11 cellular contexts compared by ENCODE assay signal in the genomic region with DNA sequence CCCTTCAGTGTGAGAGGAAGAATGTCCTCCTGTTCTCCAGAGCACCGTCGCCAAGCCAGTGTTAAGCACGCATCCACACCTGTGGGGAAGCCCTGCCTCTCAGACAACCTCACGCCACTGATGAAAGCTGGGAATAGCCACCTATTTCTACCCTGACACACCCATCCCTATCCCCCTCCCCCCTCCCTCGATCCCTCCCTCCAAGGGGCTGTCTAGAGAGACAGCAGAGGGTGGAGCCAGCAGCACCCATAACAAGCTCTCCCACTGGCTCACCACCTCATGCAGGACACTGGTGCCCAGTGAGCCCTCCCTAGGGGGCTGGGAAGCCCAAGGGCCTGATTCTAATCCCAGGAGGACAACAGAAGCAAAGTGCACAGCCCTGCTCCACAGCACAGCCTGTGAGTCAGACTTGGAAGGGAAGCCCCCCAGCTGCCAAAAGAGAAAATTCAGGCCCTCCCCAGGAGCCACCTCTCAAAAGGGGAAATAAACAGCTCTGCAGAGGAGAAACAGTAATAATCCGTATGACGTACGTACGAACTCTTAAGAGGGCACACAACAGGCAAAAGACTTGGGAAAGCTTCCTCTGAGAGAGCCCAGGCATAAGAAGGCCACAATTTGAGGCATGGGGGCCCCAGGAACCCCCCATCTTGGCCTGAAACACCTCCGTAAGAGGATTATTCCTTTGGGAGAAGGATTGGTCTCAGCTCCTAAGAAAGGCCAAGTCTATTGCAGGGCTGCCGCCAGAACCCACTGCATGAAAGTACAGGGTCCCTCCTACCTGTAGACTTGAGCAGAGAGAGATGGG. TPM values are rescaled to one million over a fixed set of nuclear protein-coding genes. Genes with fewer than 3 reads are reported as not detected.
DNase-seq lines count a peak whose midpoint lies in the region; ATAC-seq, FAIRE-seq and TF ChIP-seq lines count a peak whose summit lies in the region.
"Had no signal": no experiment of that assay in that cellular context is flagged by ENCODE, and none has a peak within 500 bp of the region (broad histone marks: within the 10 kb centered on the region; RNA-seq: fewer than 3 reads in every experiment).

No MANE protein-coding gene starts in this region.

- H3K79me2 ChIP-seq in GM12878 (ENCODE audit: control insufficient read depth, insufficient read depth, low read length): no peaks in the 10 kb centered on the region

- no peaks in the 10 kb centered on the region for H3K4me1 ChIP-seq in GM12878 (ENCODE audit: control insufficient read depth, insufficient read depth, low read length)

- no peaks in the 10 kb centered on the region for H3K36me3 Mint-ChIP-seq in osteocyte (ENCODE audit: unreplicated experiment)
- peaks cover 7% of the 10 kb centered on the region for H3K36me3 Mint-ChIP-seq in activated CD4-positive, alpha-beta T cell treated with anti-CD3 and anti-CD28 coated beads, Interleukin-2, amount 10 ng/mL, durations not matched to agents 7 days and 5 days (ENCODE audit: low read depth)
- peaks cover 2% of the 10 kb centered on the region for H3K36me3 Mint-ChIP-seq in activated naive CD4-positive, alpha-beta T cell treated with anti-CD3 and anti-CD28 coated beads for 36 hours (ENCODE audit: low read depth)
- H3K36me3 Mint-ChIP-seq: T-cell had no signal

- no peak for TF ChIP-seq EP300 in GM12878 (IDR thresholded peaks at IDR 0.05; ENCODE audit: borderline replicate concordance in 1 of 2, control insufficient read depth in 1 of 2, low read depth in 2 of 2, low read length in 2 of 2)

- WGBS in GM12878 (ENCODE audit: insufficient coverage, insufficient replicate concordance, low lambda C conversion rate, missing lambda C conversion rate): 60% methylated on average over 11 of the region's 11 CpGs

- no peaks in the 10 kb centered on the region for H3K36me3 ChIP-seq in GM12878 (ENCODE audit: control insufficient read depth in 2 of 2, insufficient read depth in 2 of 2, low read length in 1 of 2)

- H2AFZ ChIP-seq in GM12878 (ENCODE audit: control insufficient read depth, low read depth, low read length): no peak overlapping the region

- H4K20me1 ChIP-seq in GM12878 (ENCODE audit: control insufficient read depth, insufficient read depth): no peaks in the 10 kb centered on the region

- peaks cover 43% of the 10 kb centered on the region for H3K4me1 Mint-ChIP-seq in osteocyte (ENCODE audit: unreplicated experiment)
- H3K4me1 Mint-ChIP-seq in activated CD4-positive, alpha-beta T cell treated with anti-CD3 and anti-CD28 coated beads, Interleukin-2, amount 10 ng/mL, durations not matched to agents 7 days and 5 days: peaks cover 25% of the 10 kb centered on the region
- peaks cover 38% of the 10 kb centered on the region for H3K4me1 Mint-ChIP-seq in activated naive CD4-positive, alpha-beta T cell treated with anti-CD3 and anti-CD28 coated beads for 36 hours (ENCODE audit: low read depth)

- no peak overlapping the region for H3K4me2 ChIP-seq in GM12878 (ENCODE audit: control insufficient read depth, insufficient read depth)

- H3K27ac ChIP-seq in GM12878 (ENCODE audit: control insufficient read depth, insufficient read depth): no peak overlapping the region

- H3K9ac ChIP-seq in GM12878 (ENCODE audit: control insufficient read depth, insufficient read depth, low read length): no peak overlapping the region

- CTCF ChIA-PET in GM12878 (lab: Yijun Ruan, JAX): interaction anchor here (1.2 kb wide), 1 partner anchor 18 kb away, joined by 3 read pairs; no protein-coding TSS in a partner anchor
- CTCF ChIA-PET in activated CD4-positive, alpha-beta T cell treated with anti-CD3 and anti-CD28 coated beads, Interleukin-2, amount 10 ng/mL, durations not matched to agents 7 days and 5 days (lab: Charles Lee): interaction anchor here (1.3 kb wide), 1 partner anchor 23 kb away, joined by 5 read pairs; no protein-coding TSS in a partner anchor
- CTCF ChIA-PET in activated naive CD4-positive, alpha-beta T cell treated with anti-CD3 and anti-CD28 coated beads for 36 hours (lab: Charles Lee): interaction anchor here (1.1 to 1.2 kb wide), 2 partner anchors 11 to 99 kb away, joined by 3 to 4 read pairs; no protein-coding TSS in a partner anchor

- SMC1A ChIA-PET in GM12878 (lab: Charles Lee; ENCODE audit: uncharacterized antibody, unreplicated experiment): interaction anchor here (0.6 to 1.0 kb wide), 3 partner anchors 72 to 96 kb away, joined by 3 to 5 read pairs (median 4); no protein-coding TSS in a partner anchor

- POLR2A ChIA-PET in GM12878 (lab: Charles Lee): interaction anchor here (0.5 kb wide), 1 partner anchor 43 kb away, joined by 5 read pairs; no protein-coding TSS in a partner anchor
- POLR2A ChIA-PET in activated CD4-positive, alpha-beta T cell treated with anti-CD3 and anti-CD28 coated beads, Interleukin-2, amount 10 ng/mL, durations not matched to agents 7 days and 5 days (lab: Charles Lee): interaction anchor here (0.6 kb wide), 1 partner anchor 52 kb away, joined by 3 read pairs; no protein-coding TSS in a partner anchor

- no TSS peak for BruUV-seq in GM12878 (replicated peaks; lab: Mats Ljungman, UMichigan)

- H3K9me3 Mint-ChIP-seq in osteocyte (ENCODE audit: unreplicated experiment): no peaks in the 10 kb centered on the region
- H3K9me3 Mint-ChIP-seq in activated CD4-positive, alpha-beta T cell treated with anti-CD3 and anti-CD28 coated beads, Interleukin-2, amount 10 ng/mL, durations not matched to agents 7 days and 5 days: no peaks in the 10 kb centered on the region
- no peaks in the 10 kb centered on the region for H3K9me3 Mint-ChIP-seq in activated naive CD4-positive, alpha-beta T cell treated with anti-CD3 and anti-CD28 coated beads for 36 hours
- H3K9me3 Mint-ChIP-seq: dendritic cell treated with granulocyte-macrophage colony-stimulating factor and Interleukin-4, amounts not matched to agents 40 ng/mL and 50 ng/mL, for 4 days; T-cell had no signal

- H3K27me3 Mint-ChIP-seq in osteocyte (ENCODE audit: unreplicated experiment): no peaks in the 10 kb centered on the region
- H3K27me3 Mint-ChIP-seq in activated CD4-positive, alpha-beta T cell treated with anti-CD3 and anti-CD28 coated beads, Interleukin-2, amount 10 ng/mL, durations not matched to agents 7 days and 5 days: no peaks in the 10 kb centered on the region
- H3K27me3 Mint-ChIP-seq in activated naive CD4-positive, alpha-beta T cell treated with anti-CD3 and anti-CD28 coated beads for 36 hours (ENCODE audit: low read depth): no peaks in the 10 kb centered on the region
- H3K27me3 Mint-ChIP-seq: dendritic cell treated with granulocyte-macrophage colony-stimulating factor and Interleukin-4, amounts not matched to agents 40 ng/mL and 50 ng/mL, for 4 days; T-cell had no signal

- no peaks in the 10 kb centered on the region for H3K27me3 ChIP-seq in GM12878 (replicated peaks in 1 of 2; ENCODE audit: control insufficient read depth in 2 of 2, insufficient read depth in 2 of 2, low read length in 1 of 2)

- TF ChIP-seq POLR2A in GM12878 (IDR thresholded peaks at IDR 0.05; ENCODE audit: low read depth, low read length): no peak

- RAD21 ChIA-PET in GM12878 (lab: Charles Lee; ENCODE audit: unreplicated experiment): no interaction called here

- no peaks in the 10 kb centered on the region for H3K9me3 ChIP-seq in GM12878 (replicated peaks; ENCODE audit: control insufficient read depth, insufficient read depth, low read length)

- ATAC-seq in GM12878 (peak; percentile 30; the same call in 2 of the 3 replicates), HG03354 (IDR thresholded peaks at IDR 0.05; ENCODE audit: poor library complexity, severe bottlenecking, unreplicated experiment) (no peak)
- ATAC-seq: T-cell had no signal

- intact Hi-C loops in GM12878 (cut with micrococcal nuclease; ENCODE audit: unreplicated experiment): no loop called here
- intact Hi-C loops in activated naive CD4-positive, alpha-beta T cell treated with anti-CD3 and anti-CD28 coated beads for 36 hours (cut with micrococcal nuclease): no loop called here

- no peak overlapping the region for H3K4me3 Mint-ChIP-seq in osteocyte (ENCODE audit: unreplicated experiment)
- H3K4me3 Mint-ChIP-seq in activated CD4-positive, alpha-beta T cell treated with anti-CD3 and anti-CD28 coated beads, Interleukin-2, amount 10 ng/mL, durations not matched to agents 7 days and 5 days: no peak overlapping the region
- H3K4me3 Mint-ChIP-seq in activated naive CD4-positive, alpha-beta T cell treated with anti-CD3 and anti-CD28 coated beads for 36 hours: no peak overlapping the region
- H3K4me3 Mint-ChIP-seq: dendritic cell treated with granulocyte-macrophage colony-stimulating factor and Interleukin-4, amounts not matched to agents 40 ng/mL and 50 ng/mL, for 4 days; T-cell had no signal

- DNase-seq in DMS153 treated with DMSO at 0.1 percent for 48 hours (lab: John Stamatoyannopoulos, UW; ENCODE audit: unreplicated experiment) (peak; percentile 69), NCI-H226 (peak; percentile 28), GM12878 (ENCODE audit: low read depth, low spot score) (no peak), osteocyte (ENCODE audit: extremely low spot score, unreplicated experiment) (no peak), GM19240 (ENCODE audit: insufficient read length, low spot score) (no peak)
- DNase-seq in activated CD4-positive, alpha-beta T cell treated with anti-CD3 and anti-CD28 coated beads, Interleukin-2, amount 10 ng/mL, durations not matched to agents 7 days and 5 days: no peak
- DNase-seq in activated naive CD4-positive, alpha-beta T cell treated with anti-CD3 and anti-CD28 coated beads for 36 hours: no peak
- DNase-seq: midbrain had no signal

- H3K4me3 ChIP-seq in GM12878: no peak overlapping the region

- TF ChIP-seq RAD21 in GM12878 (IDR thresholded peaks at IDR 0.05; ENCODE audit: insufficient read depth, low read depth, low read length): no peak

- no peak for FAIRE-seq in GM12878 (lab: Jason Lieb, UNC)

- TF ChIP-seq CTCF in GM12878 (IDR thresholded peaks at IDR 0.05 in 2 of 3, conservative IDR thresholded peaks at IDR 0.05 in 1 of 3; ENCODE audit: control insufficient read depth in 2 of 3, extremely low read depth in 1 of 3, insufficient read depth in 1 of 3, low read depth in 3 of 3, low read length in 3 of 3): no peak
- no peak for TF ChIP-seq CTCF in osteocyte (IDR thresholded peaks at IDR 0.05)

- in situ Hi-C loops in GM12878 (cut with MboI): no loop called here

- H3K27ac Mint-ChIP-seq in osteocyte (ENCODE audit: unreplicated experiment): peak overlapping the region; percentile 50
- no peak overlapping the region for H3K27ac Mint-ChIP-seq in activated CD4-positive, alpha-beta T cell treated with anti-CD3 and anti-CD28 coated beads, Interleukin-2, amount 10 ng/mL, durations not matched to agents 7 days and 5 days
- H3K27ac Mint-ChIP-seq in activated naive CD4-positive, alpha-beta T cell treated with anti-CD3 and anti-CD28 coated beads for 36 hours: no peak overlapping the region
- H3K27ac Mint-ChIP-seq: dendritic cell treated with granulocyte-macrophage colony-stimulating factor and Interleukin-4, amounts not matched to agents 40 ng/mL and 50 ng/mL, for 4 days had no signal

RNA-seq across cellular contexts. Expression of gene PITPNM2, which starts 7.7 kb away (rescaled TPM):
- total RNA-seq in GM12878 (2013; cell fraction: nucleolus; rRNA removed): 1.9 and 3.8 TPM in 2 replicates
- total RNA-seq in GM12878 (2014; rRNA removed) (0.11 and 0.17 TPM in 2 replicates), GM12878 (2014; rRNA removed; fragmentation: Illumina TruSeq; extraction: Trizol) (0.09 and 0.27 TPM in 2 replicates), GM12878 (2021) (0.95 and 0.98 TPM in 2 replicates), osteocyte (10.1 and 11.0 TPM in 2 replicates)
- polyA plus RNA-seq in GM12878 (2011; ENCODE audit: low read depth): 0.13 TPM
- polyA plus RNA-seq in GM12878 (2011; rRNA removed) (0.56 and 1.0 TPM in 2 replicates), GM12878 (2014; fragmentation: Illumina TruSeq; extraction: Trizol) (0.29 TPM in 2 replicates), GM12878 (2014; fragmentation: Nextera tagmentation; extraction: Ambion mirVana) (under 1 TPM in 1 of 2 experiments, not detected in 1; 0.05 TPM), GM12878 (2014; rRNA removed) (0.24 and 0.25 TPM in 2 replicates), GM12878 (2016; fragmentation: Nextera tagmentation; extraction: Ambion mirVana) (under 1 TPM; 0.03 to 0.08 TPM)
- 0.67 and 0.80 TPM in 2 replicates for polyA plus RNA-seq in GM12878 (2011; cell fraction: cytosol; rRNA removed)
- polyA plus RNA-seq in GM12878 (2011; cell fraction: nucleus; rRNA removed): 2.9 and 3.4 TPM in 2 replicates
- polyA plus RNA-seq in GM12878 (2012): 0.26 and 0.34 TPM in 2 replicates
- 1.8 and 1.9 TPM in 2 replicates for polyA minus RNA-seq in GM12878 (2011; rRNA and poly(A)+ RNA removed)
- polyA minus RNA-seq in GM12878 (2011; cell fraction: cytosol; rRNA and poly(A)+ RNA removed): 0.27 and 0.73 TPM in 2 replicates
- polyA minus RNA-seq in GM12878 (2011; cell fraction: nucleus; rRNA and poly(A)+ RNA removed): 3.3 and 4.5 TPM in 2 replicates
- total RNA-seq in activated CD4-positive, alpha-beta T cell treated with anti-CD3 and anti-CD28 coated beads, Interleukin-2, amount 10 ng/mL, durations not matched to agents 7 days and 5 days: 10 to 100 TPM; 19.0 to 21.8 TPM
- 10 to 100 TPM; 15.4 TPM for total RNA-seq in activated naive CD4-positive, alpha-beta T cell treated with anti-CD3 and anti-CD28 coated beads for 36 hours

Comparison
In these comparisons a context has a peak if more than half of its experiments do, and no peak if none do; other contexts are left out.
1. DNase-seq: peak in DMS153 treated with DMSO at 0.1 percent for 48 hours (single experiment) and NCI-H226 (single experiment); none in GM12878 (single experiment), osteocyte (single experiment), GM19240 (single experiment), activated CD4-positive, alpha-beta T cell treated with anti-CD3 and anti-CD28 coated beads, Interleukin-2, amount 10 ng/mL, durations not matched to agents 7 days and 5 days (single experiment) and activated naive CD4-positive, alpha-beta T cell treated with anti-CD3 and anti-CD28 coated beads for 36 hours (single experiment).